In the genomic region with DNA sequence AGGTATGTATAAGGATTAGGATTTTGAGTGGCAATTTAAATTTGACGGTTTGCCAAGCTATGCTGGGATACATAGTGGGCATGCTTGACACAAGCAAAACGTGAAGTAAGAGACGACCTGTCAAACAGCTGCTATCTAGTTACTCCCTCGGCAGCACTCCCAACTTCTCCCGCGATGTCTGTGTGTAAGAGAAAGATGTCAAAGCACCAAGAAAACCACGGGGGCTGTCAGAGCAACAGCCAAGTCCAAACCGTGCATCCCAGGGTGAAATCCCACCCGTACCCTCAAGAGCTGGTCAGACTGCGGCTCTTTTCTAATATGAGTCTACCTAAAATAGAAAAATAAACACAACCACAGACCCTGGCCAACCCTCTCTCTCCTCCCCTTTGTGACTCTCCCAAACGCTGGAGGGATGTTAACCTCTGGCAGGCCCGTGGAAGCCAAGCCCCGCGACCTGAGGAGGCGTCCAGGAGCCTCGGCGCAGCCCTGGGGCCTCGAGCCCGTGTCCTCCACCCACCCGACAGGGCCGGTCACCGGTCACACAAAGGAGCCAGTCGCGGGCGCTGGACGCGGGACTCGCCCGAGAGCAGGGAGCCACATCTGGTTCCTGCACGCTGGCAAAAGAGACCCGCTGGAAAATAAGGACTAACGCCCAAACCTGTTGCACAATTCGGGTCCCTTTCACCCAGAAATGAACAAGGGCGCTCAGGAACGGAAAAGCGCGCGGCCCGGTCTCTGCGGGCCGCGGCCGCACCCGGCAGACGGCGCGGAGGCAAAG, we compare ENCODE assay signal across 8 cellular contexts. TPM values are rescaled to one million over a fixed set of nuclear protein-coding genes. Genes with fewer than 3 reads are reported as not detected.
DNase-seq lines count a peak whose midpoint lies in the region; ATAC-seq and TF ChIP-seq lines count a peak whose summit lies in the region.

No MANE protein-coding gene starts in this region.

- no peak overlapping the region for H4K91ac ChIP-seq in neuronal stem cell (ENCODE audit: low read depth, low read length, poor library complexity)

- TF ChIP-seq CTCF in BJ (IDR thresholded peaks at IDR 0.05; ENCODE audit: insufficient read depth, low read depth, low read length), result no peak

- peak overlapping the region; percentile 29 for H3K27ac Mint-ChIP-seq in activated naive CD8-positive, alpha-beta T cell

- H3K18ac ChIP-seq in neuronal stem cell (ENCODE audit: low read length), result peak overlapping the region; percentile 95

- H3K9me3 Mint-ChIP-seq in activated naive CD8-positive, alpha-beta T cell (ENCODE audit: low read depth), result no peaks in the 10 kb centered on the region

- peak overlapping the region; percentile 53 for H3K27ac ChIP-seq in neuronal stem cell (replicated peaks; ENCODE audit: low read length)

- H3K4me3 ChIP-seq in BJ (ENCODE audit: low read depth, low read length) (peak overlapping the region; percentile 84), neuronal stem cell (ENCODE audit: low read length in 2 of 2) (peak overlapping the region; percentile 77 to 97)

- peaks cover 6 to 8% of the 10 kb centered on the region in 2 donors for H3K4me1 ChIP-seq in neuronal stem cell (ENCODE audit: control insufficient read depth in 2 of 2, insufficient read depth in 1 of 2, low read depth in 1 of 2, low read length in 2 of 2)

- H3K79me1 ChIP-seq in neuronal stem cell (ENCODE audit: low read depth, low read length), result no peaks in the 10 kb centered on the region

- H2BK5ac ChIP-seq in neuronal stem cell (ENCODE audit: low read length), result peak overlapping the region; percentile 35

- H3K27me3 ChIP-seq in BJ (ENCODE audit: control insufficient read depth, insufficient read depth, low read length) (no peaks in the 10 kb centered on the region), neuronal stem cell (ENCODE audit: control insufficient read depth in 3 of 3, insufficient read depth in 3 of 3, low read depth in 1 of 3, low read length in 3 of 3) (no peaks in the 10 kb centered on the region)

- H3K4me2 ChIP-seq in neuronal stem cell (ENCODE audit: insufficient read depth, low read length, poor library complexity, severe bottlenecking), result peak overlapping the region; percentile 75

- no peaks in the 10 kb centered on the region for H3K36me3 Mint-ChIP-seq in activated naive CD8-positive, alpha-beta T cell

- peak overlapping the region; percentile 53 for H3K4ac ChIP-seq in neuronal stem cell (ENCODE audit: low read length)

- H3K14ac ChIP-seq in neuronal stem cell (ENCODE audit: low read length), result no peak overlapping the region

- peak overlapping the region; percentile 89 for H3K9ac ChIP-seq in neuronal stem cell (ENCODE audit: low read depth, low read length, poor library complexity)

- peak overlapping the region; percentile 96 for H2AK5ac ChIP-seq in neuronal stem cell (ENCODE audit: low read depth, low read length)

- H3K4me3 Mint-ChIP-seq in activated naive CD8-positive, alpha-beta T cell, result peak overlapping the region; percentile 83

- no peak for DNase-seq in BJ (ENCODE audit: low read depth)
- DNase-seq in NCI-H69 (lab: John Stamatoyannopoulos, UW), result peak; percentile 70
- peak in 41 of 42 donors; percentile 34 to 79 (median 55) for DNase-seq in head of caudate nucleus
- peak; percentile 30 for DNase-seq in neuronal stem cell (ENCODE audit: low spot score)
- no peak for DNase-seq in NCI-H2196 treated with DMSO at 0.1 percent for 48 hours (lab: John Stamatoyannopoulos, UW; ENCODE audit: unreplicated experiment)

- H3K36me3 ChIP-seq in BJ (ENCODE audit: control insufficient read depth, insufficient read depth, low read length) (no peaks in the 10 kb centered on the region), neuronal stem cell (replicated peaks in 1 of 2; ENCODE audit: control insufficient read depth in 2 of 2, insufficient read depth in 2 of 2, low read length in 2 of 2) (peaks cover 0 to 8% of the 10 kb centered on the region in 2 donors)

- H3K23ac ChIP-seq in neuronal stem cell (ENCODE audit: low read depth, low read length, poor library complexity), result no peak overlapping the region

- H2BK15ac ChIP-seq in neuronal stem cell (ENCODE audit: low read length), result peak overlapping the region; percentile 58

- peaks cover 17% of the 10 kb centered on the region for H3K4me1 Mint-ChIP-seq in activated naive CD8-positive, alpha-beta T cell (ENCODE audit: low read depth)

- CTCF ChIA-PET in BJ (lab: Yijun Ruan, JAX), result interaction anchor here (1.6 kb wide), 1 partner anchor 11 kb away, joined by 4 read pairs; no protein-coding TSS in a partner anchor

- peak overlapping the region; percentile 99 for H2AFZ ChIP-seq in neuronal stem cell (ENCODE audit: low read length)

- H2BK12ac ChIP-seq in neuronal stem cell (ENCODE audit: low read length), result no peak overlapping the region

- no CpG with 5 or more reads among the region's 47 CpGs for WGBS in neuronal stem cell (ENCODE audit: extremely low coverage in 2 of 2, insufficient read length in 2 of 2, insufficient replicate concordance in 1 of 2), 2 donors

- intact Hi-C loops in head of caudate nucleus (cut with DNase I), result loop anchor here (10.0 kb wide), 1 partner anchor 71 kb away; no protein-coding TSS in a partner anchor

- no peak overlapping the region for H4K8ac ChIP-seq in neuronal stem cell (ENCODE audit: low read depth, low read length)

- H3K27me3 Mint-ChIP-seq in activated naive CD8-positive, alpha-beta T cell, result peaks cover 18% of the 10 kb centered on the region

- no peak overlapping the region for H2BK120ac ChIP-seq in neuronal stem cell (ENCODE audit: low read depth, low read length)

- POLR2A ChIA-PET in BJ (lab: Charles Lee), result no interaction called here

- peak; percentile 27 for ATAC-seq in GM18873 (IDR thresholded peaks at IDR 0.05; ENCODE audit: low FRiP score, unreplicated experiment)
- ATAC-seq in HG03097 (IDR thresholded peaks at IDR 0.05; ENCODE audit: low FRiP score, unreplicated experiment), result peak; percentile 19

- peaks cover 0 to 5% of the 10 kb centered on the region in 2 donors for H3K9me3 ChIP-seq in neuronal stem cell (replicated peaks in 1 of 2; ENCODE audit: control insufficient read depth in 2 of 2, insufficient read depth in 1 of 2, low read depth in 1 of 2, low read length in 2 of 2)

RNA-seq across cellular contexts. Expression of gene SESTD1, which starts 1.0 kb away (rescaled TPM):
- 16.5 and 18.8 TPM in 2 replicates for polyA plus RNA-seq in BJ (2011; rRNA removed)
- polyA minus RNA-seq in BJ (2011; rRNA and poly(A)+ RNA removed), result 9.9 and 17.9 TPM in 2 replicates
- polyA plus RNA-seq in neuronal stem cell (2013, experiment 1 of 2), result 40.0 TPM
- polyA plus RNA-seq in neuronal stem cell (2013, experiment 2 of 2), result 43.8 TPM

Comparison
In these comparisons a context has a peak if more than half of its experiments do, and no peak if none do; other contexts are left out.
1. DNase-seq: peak in NCI-H69 (single experiment), head of caudate nucleus (41 of 42) and neuronal stem cell (single experiment); none in BJ (single experiment) and NCI-H2196 treated with DMSO at 0.1 percent for 48 hours (single experiment).